In the genomic region with DNA sequence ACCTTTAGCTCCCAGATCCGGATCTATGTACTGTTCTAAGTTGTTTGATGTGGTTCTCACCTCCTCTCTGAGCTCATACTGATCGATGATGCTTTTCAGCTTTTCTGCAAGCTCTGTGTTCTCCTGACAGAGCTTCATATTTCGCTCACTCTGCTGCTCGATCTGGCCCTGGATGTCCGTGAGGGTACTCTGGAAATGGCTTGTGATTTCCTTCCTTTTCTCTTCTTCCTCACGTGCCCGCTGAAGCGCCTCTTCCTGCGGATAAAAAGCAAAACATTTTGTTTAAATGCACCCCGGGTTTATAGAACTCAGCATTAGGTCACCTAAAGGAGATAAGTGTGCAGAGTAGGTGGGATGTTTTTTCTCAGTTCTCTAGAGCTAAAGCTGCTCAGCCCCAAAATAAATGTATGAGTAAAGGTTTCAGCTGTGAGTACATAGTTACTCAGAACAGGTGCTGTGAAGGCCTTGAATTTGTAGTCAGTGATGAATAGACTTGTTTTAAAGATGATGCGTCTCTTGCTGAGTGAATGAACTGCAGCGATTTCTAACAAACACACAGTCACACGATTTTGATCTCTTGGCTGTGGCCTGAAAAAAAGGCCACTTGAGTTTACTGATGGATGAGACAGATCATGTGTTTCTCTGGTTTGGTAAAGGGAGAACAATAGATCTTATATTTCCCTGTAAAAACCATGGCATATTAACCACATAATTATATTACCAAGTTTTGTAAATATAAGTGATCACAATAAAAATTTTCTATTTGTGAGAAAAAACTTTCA, we compare ENCODE assay signal across 9 cellular contexts. TPM values are rescaled to one million over a fixed set of nuclear protein-coding genes. Genes with fewer than 3 reads are reported as not detected.
A peak's percentile ranks its signal among the peaks of the same experiment; 100 is the strongest.
DNase-seq lines count a peak whose midpoint lies in the region; ATAC-seq, FAIRE-seq and TF ChIP-seq lines count a peak whose summit lies in the region.
"Had no signal": no experiment of that assay in that cellular context is flagged by ENCODE, and none has a peak within 500 bp of the region (broad histone marks: within the 10 kb centered on the region; RNA-seq: fewer than 3 reads in every experiment).

No MANE protein-coding gene starts in this region.

- peaks cover 24% of the 10 kb centered on the region for H3K36me3 ChIP-seq in BLaER1
- H3K36me3 ChIP-seq in HAP-1 (replicated peaks) = no peaks in the 10 kb centered on the region
- H3K36me3 ChIP-seq in kidney (ENCODE audit: control insufficient read depth in 1 of 2, insufficient read depth in 2 of 2, low read length in 2 of 2) = no peaks in the 10 kb centered on the region
- H3K36me3 ChIP-seq in esophagus squamous epithelium = no peaks in the 10 kb centered on the region

- H3K27me3 ChIP-seq in BLaER1 (no peaks in the 10 kb centered on the region), HAP-1 (ENCODE audit: low read depth) (no peaks in the 10 kb centered on the region), esophagus squamous epithelium (no peaks in the 10 kb centered on the region)

- DNase-seq in activated CD4-positive, alpha-beta T cell treated with anti-CD3 and anti-CD28 coated beads, Interleukin-2, amount 50 U/mL, for 48 hours = peak; percentile 29 to 30
- DNase-seq in pons (ENCODE audit: low spot score) (peak; percentile 44), HAP-1 (ENCODE audit: low spot score in 2 of 2) (no peak), kidney (no peak), esophagus squamous epithelium (lab: John Stamatoyannopoulos, UW) (no peak)
- DNase-seq: natural killer cell had no signal

- intact Hi-C loops in kidney (cut with DNase I) (no loop called here), esophagus squamous epithelium (cut with DNase I) (no loop called here)

- no peak for TF ChIP-seq POLR2A in esophagus squamous epithelium (IDR thresholded peaks at IDR 0.05)

- H3K4me1 ChIP-seq in BLaER1 (peaks cover 24% of the 10 kb centered on the region), HAP-1 (no peaks in the 10 kb centered on the region), kidney (ENCODE audit: control insufficient read depth in 1 of 2, insufficient read depth in 1 of 2, low read depth in 1 of 2, low read length in 2 of 2) (no peaks in the 10 kb centered on the region), esophagus squamous epithelium (no peaks in the 10 kb centered on the region)

- peak overlapping the region; percentile 74 for H3K4me2 ChIP-seq in BLaER1

- H4K20me1 ChIP-seq in BLaER1 = no peaks in the 10 kb centered on the region

- H3K9me3 ChIP-seq in BLaER1 = no peaks in the 10 kb centered on the region
- H3K9me3 ChIP-seq in HAP-1 = no peaks in the 10 kb centered on the region
- H3K9me3 ChIP-seq in kidney (ENCODE audit: control insufficient read depth in 1 of 2, low read length in 2 of 2) = no peaks in the 10 kb centered on the region
- H3K9me3 ChIP-seq in esophagus squamous epithelium = no peaks in the 10 kb centered on the region

- H3K9ac ChIP-seq in BLaER1 (peak overlapping the region; percentile 60; the same call in 1 of the 2 replicates), kidney (ENCODE audit: low read length in 2 of 2) (no peak overlapping the region)

- H3K4me3 ChIP-seq in BLaER1 = no peak overlapping the region
- no peak overlapping the region for H3K4me3 ChIP-seq in HAP-1
- no peak overlapping the region for H3K4me3 ChIP-seq in kidney (ENCODE audit: low read length in 2 of 2)
- no peak overlapping the region for H3K4me3 ChIP-seq in esophagus squamous epithelium

- peak overlapping the region; percentile 32; the same call in 1 of the 2 replicates for H3K27ac ChIP-seq in BLaER1
- H3K27ac ChIP-seq in kidney (ENCODE audit: low read depth in 2 of 2, low read length in 2 of 2) = no peak overlapping the region
- peak overlapping the region in 1 of 4 donors; percentile 11 for H3K27ac ChIP-seq in esophagus squamous epithelium

- TF ChIP-seq CTCF in kidney (IDR thresholded peaks at IDR 0.05; ENCODE audit: borderline replicate concordance, extremely low read depth, insufficient read depth) (no peak), esophagus squamous epithelium (IDR thresholded peaks at IDR 0.05) (no peak)

- in situ Hi-C loops in HAP-1 (cut with MboI; ENCODE audit: low sequenced_read_pairs) = no loop called here

- no peak for FAIRE-seq in kidney (lab: Jason Lieb, UNC)

- peak; percentile 91 for ATAC-seq in GM19372 (IDR thresholded peaks at IDR 0.05; ENCODE audit: low read depth, unreplicated experiment)
- ATAC-seq in HG03378 (IDR thresholded peaks at IDR 0.05; ENCODE audit: unreplicated experiment) = peak; percentile 95

- WGBS in esophagus squamous epithelium, 2 donors = 50 to 62% methylated on average over 13 of the region's 13 CpGs

RNA-seq across cellular contexts. Expression of gene TXLNB, which starts 29.1 kb away (rescaled TPM):
- total RNA-seq in kidney (0.66 TPM), esophagus squamous epithelium (1 to 10 TPM in 1 of 4 donors, under 1 TPM in 3; 0.04 to 1.1 (median 0.24) TPM)
- 0.13 TPM for polyA plus RNA-seq in kidney (ENCODE audit: insufficient read depth, low read depth, low replicate concordance)

Comparison
In these comparisons a context has a peak if more than half of its experiments do, and no peak if none do; other contexts are left out.
1. DNase-seq: peak in activated CD4-positive, alpha-beta T cell treated with anti-CD3 and anti-CD28 coated beads, Interleukin-2, amount 50 U/mL, for 48 hours (2 of 2) and pons (single experiment); none in HAP-1 (0 of 2), kidney (single experiment) and esophagus squamous epithelium (single experiment).